ENCODE assay signal across 8 cellular contexts in genomic region chr2:218896501-218897393, GRCh38. TPM values are rescaled to one million over a fixed set of nuclear protein-coding genes. Genes with fewer than 3 reads are reported as not detected.
DNase-seq lines count a peak whose midpoint lies in the region; ATAC-seq, FAIRE-seq and TF ChIP-seq lines count a peak whose summit lies in the region.

No MANE protein-coding gene starts in this region.

- H2BK20ac ChIP-seq in H1 (ENCODE audit: low read length): no peak overlapping the region

- WGBS in H1 (ENCODE audit: extremely low coverage in 1 of 2, insufficient coverage in 1 of 2, insufficient read length in 1 of 2, insufficient replicate concordance in 2 of 2, low coverage in 1 of 2, low lambda C conversion rate in 2 of 2, missing lambda C conversion rate in 1 of 2), 2 experiments: 6% methylated on average over 34 of the region's 40 CpGs; no CpG with 5 or more reads in 1 of the 2 experiments

- DNase-seq in NCI-H1092 treated with DMSO at 0.1 percent for 48 hours (lab: John Stamatoyannopoulos, UW) (peak; percentile 16), H1 (ENCODE audit: low read depth in 1 of 2, low spot score in 2 of 2) (peak in 1 of 2 experiments; percentile 69), MG63 (no peak), erythroblast (lab: John Stamatoyannopoulos, UW) (no peak)
- DNase-seq in activated CD4-positive, alpha-beta T cell treated with anti-CD3 and anti-CD28 coated beads, Interleukin-2, amount 10 ng/mL, durations not matched to agents 24 days and 14 days: peak; percentile 95

- no peak overlapping the region for H2AK5ac ChIP-seq in H1 (ENCODE audit: low read depth, low read length)

- H4K8ac ChIP-seq in H1 (ENCODE audit: extremely low read depth, insufficient read depth, low read length): no peak overlapping the region; the same call in 1 of the 2 replicates

- no peak overlapping the region for H3K14ac ChIP-seq in H1 (ENCODE audit: insufficient read length)

- TF ChIP-seq EP300 in H1 (IDR thresholded peaks at IDR 0.05; ENCODE audit: borderline replicate concordance in 1 of 2, low read depth in 2 of 2, low read length in 2 of 2): no peak

- POLR2A ChIA-PET in H1 (lab: Charles Lee; ENCODE audit: partially characterized antibody): interaction anchor here (0.9 to 1.9 kb wide), 7 partner anchors 9 to 38 kb away, joined by 3 to 8 read pairs (median 3); no protein-coding TSS in a partner anchor

- peaks cover 4% of the 10 kb centered on the region for H3K9me3 Mint-ChIP-seq in activated CD4-positive, alpha-beta T cell treated with anti-CD3 and anti-CD28 coated beads, Interleukin-2, amount 10 ng/mL, durations not matched to agents 24 days and 14 days

- CTCF ChIA-PET in H1 (lab: Charles Lee; ENCODE audit: partially characterized antibody): interaction anchor here (0.8 to 17.9 kb wide), 23 partner anchors 11 to 454 kb away, joined by 3 to 783 read pairs (median 6); partner anchors contain the start of genes CDK5R2, WNT10A and WNT6

- no peak for TF ChIP-seq CTCF in H1 (IDR thresholded peaks at IDR 0.05; ENCODE audit: control extremely low read depth in 1 of 3, insufficient read depth in 1 of 3, low read depth in 1 of 3, low read length in 3 of 3)

- H3K79me2 ChIP-seq in H1 (ENCODE audit: control insufficient read depth in 1 of 2, insufficient read depth in 2 of 2, low read length in 2 of 2): no peaks in the 10 kb centered on the region

- no peak for FAIRE-seq in H1 (lab: Jason Lieb, UNC)

- H3K56ac ChIP-seq in H1 (replicated peaks; ENCODE audit: insufficient read length, low read depth, low read length): no peak overlapping the region

- no peaks in the 10 kb centered on the region for H3K79me1 ChIP-seq in H1 (ENCODE audit: low read depth, low read length)

- peaks cover 50% of the 10 kb centered on the region for H3K4me1 Mint-ChIP-seq in activated CD4-positive, alpha-beta T cell treated with anti-CD3 and anti-CD28 coated beads, Interleukin-2, amount 10 ng/mL, durations not matched to agents 24 days and 14 days

- H3K23ac ChIP-seq in H1 (ENCODE audit: insufficient read length): no peak overlapping the region

- TF ChIP-seq RAD21 in H1 (IDR thresholded peaks at IDR 0.05 in 1 of 2, conservative IDR thresholded peaks at IDR 0.05 in 1 of 2; ENCODE audit: low read depth in 2 of 2, low read length in 2 of 2): no peak

- H3K27ac Mint-ChIP-seq in activated CD4-positive, alpha-beta T cell treated with anti-CD3 and anti-CD28 coated beads, Interleukin-2, amount 10 ng/mL, durations not matched to agents 24 days and 14 days: peak overlapping the region; percentile 84

- peaks cover 8% of the 10 kb centered on the region in 2 experiments for H4K20me1 ChIP-seq in H1 (replicated peaks in 1 of 2; ENCODE audit: control insufficient read depth in 1 of 2, insufficient read depth in 2 of 2, low read length in 2 of 2)

- H3K27ac ChIP-seq in H1 (ENCODE audit: low read depth, low read length): no peak overlapping the region

- TF ChIP-seq POLR2A in GM18505 (IDR thresholded peaks at IDR 0.05; ENCODE audit: borderline replicate concordance, extremely low read depth, insufficient read depth, insufficient read length) (peak; percentile 63), H1 (IDR thresholded peaks at IDR 0.05; ENCODE audit: control extremely low read depth in 1 of 2, low read depth in 2 of 2, low read length in 2 of 2) (no peak), erythroblast (IDR thresholded peaks at IDR 0.05; ENCODE audit: low read length) (no peak)

- no peak overlapping the region for H4K91ac ChIP-seq in H1 (replicated peaks; ENCODE audit: insufficient read length, low read length)

- no peaks in the 10 kb centered on the region for H3K36me3 ChIP-seq in H1 (ENCODE audit: control insufficient read depth in 2 of 4, insufficient read depth in 4 of 4, low read length in 3 of 4)
- H3K36me3 ChIP-seq in skeletal muscle satellite cell (ENCODE audit: insufficient read depth, low read length): no peaks in the 10 kb centered on the region
- no peaks in the 10 kb centered on the region for H3K36me3 ChIP-seq in MG63

- ATAC-seq in GM18505 (IDR thresholded peaks at IDR 0.05; ENCODE audit: unreplicated experiment): peak; percentile 49
- ATAC-seq in HG02588 (IDR thresholded peaks at IDR 0.05; ENCODE audit: unreplicated experiment): peak; percentile 51

- no peaks in the 10 kb centered on the region; a peak in 1 of 4 replicates for H3K9me3 ChIP-seq in H1 (ENCODE audit: insufficient read depth in 2 of 2, low read depth in 1 of 2, low read length in 1 of 2)
- H3K9me3 ChIP-seq in skeletal muscle satellite cell (replicated peaks; ENCODE audit: low read length): no peaks in the 10 kb centered on the region
- no peaks in the 10 kb centered on the region for H3K9me3 ChIP-seq in MG63

- H3K18ac ChIP-seq in H1 (ENCODE audit: extremely low read depth, low read length): no peak overlapping the region

- H2AFZ ChIP-seq in H1 (ENCODE audit: low read length): no peak overlapping the region

- intact Hi-C loops in activated CD4-positive, alpha-beta T cell treated with anti-CD3 and anti-CD28 coated beads, Interleukin-2, amount 10 ng/mL, durations not matched to agents 24 days and 14 days (cut with micrococcal nuclease): loop anchor here (1.0 to 5.0 kb wide), 10 partner anchors 13 to 601 kb away; partner anchors contain the start of genes BCS1L, CNOT9, CTDSP1 and DNAJB2

- peaks cover 2% of the 10 kb centered on the region for H3K36me3 Mint-ChIP-seq in activated CD4-positive, alpha-beta T cell treated with anti-CD3 and anti-CD28 coated beads, Interleukin-2, amount 10 ng/mL, durations not matched to agents 24 days and 14 days (ENCODE audit: low read depth)

- no peak overlapping the region for H4K5ac ChIP-seq in H1 (ENCODE audit: insufficient read length, low read depth, low read length)

- H3K4me3 ChIP-seq in H1 (ENCODE audit: extremely low read depth in 1 of 4, insufficient read depth in 2 of 4, low read depth in 3 of 4, low read length in 4 of 4): peak overlapping the region in 3 of 4 experiments; percentile 28 to 54 (median 30); a peak in 5 of 8 replicates
- no peak overlapping the region for H3K4me3 ChIP-seq in skeletal muscle satellite cell (ENCODE audit: low read length)
- no peak overlapping the region for H3K4me3 ChIP-seq in MG63

- H3K27me3 ChIP-seq in H1 (replicated peaks in 1 of 4; ENCODE audit: control insufficient read depth in 3 of 4, extremely low read depth in 1 of 4, insufficient read depth in 3 of 4, low read length in 3 of 4) (peaks cover 79 to 93% (median 84%) of the 10 kb centered on the region in 4 experiments), skeletal muscle satellite cell (ENCODE audit: control insufficient read depth, insufficient read depth, low read length) (peaks cover 81% of the 10 kb centered on the region), MG63 (peaks cover 11% of the 10 kb centered on the region)

- H2BK12ac ChIP-seq in H1 (ENCODE audit: low read depth, low read length): no peak overlapping the region

- H3K4me1 ChIP-seq in H1 (replicated peaks in 1 of 4; ENCODE audit: control insufficient read depth in 3 of 4, insufficient read depth in 4 of 4, low read length in 3 of 4) (peaks cover 3 to 49% (median 19%) of the 10 kb centered on the region in 4 experiments), skeletal muscle satellite cell (ENCODE audit: control insufficient read depth, insufficient read depth, low read length) (peaks cover 18% of the 10 kb centered on the region)

- no peak overlapping the region for H2BK5ac ChIP-seq in H1 (ENCODE audit: low read depth, low read length)

- peak overlapping the region; percentile 78 for H3K4me3 Mint-ChIP-seq in activated CD4-positive, alpha-beta T cell treated with anti-CD3 and anti-CD28 coated beads, Interleukin-2, amount 10 ng/mL, durations not matched to agents 24 days and 14 days

- H3K27me3 Mint-ChIP-seq in activated CD4-positive, alpha-beta T cell treated with anti-CD3 and anti-CD28 coated beads, Interleukin-2, amount 10 ng/mL, durations not matched to agents 24 days and 14 days: peaks cover 54% of the 10 kb centered on the region

- no peak overlapping the region for H3K4ac ChIP-seq in H1 (replicated peaks; ENCODE audit: insufficient read length, low read depth, low read length)

- no peak overlapping the region for H2BK120ac ChIP-seq in H1 (replicated peaks; ENCODE audit: low read depth, low read length)

- H2BK15ac ChIP-seq in H1 (ENCODE audit: low read length): no peak overlapping the region

- peaks cover 4% of the 10 kb centered on the region; the same call in 1 of the 2 replicates for H3K23me2 ChIP-seq in H1 (ENCODE audit: low read depth, low read length)

- H3K9ac ChIP-seq in H1 (replicated peaks in 1 of 4; ENCODE audit: extremely low read depth in 1 of 4, low read depth in 3 of 4, low read length in 3 of 4) (no peak overlapping the region), skeletal muscle satellite cell (ENCODE audit: low read depth, low read length) (no peak overlapping the region)

- H3K4me2 ChIP-seq in H1 (ENCODE audit: insufficient read depth in 1 of 2, low read depth in 2 of 2, low read length in 2 of 2): peak overlapping the region; percentile 50 to 73
- H3K4me2 ChIP-seq in skeletal muscle satellite cell (ENCODE audit: low read length): peak overlapping the region; percentile 37

RNA-seq across cellular contexts. Expression of gene WNT10A, which starts 16.1 kb away (rescaled TPM):
- total RNA-seq in activated CD4-positive, alpha-beta T cell treated with anti-CD3 and anti-CD28 coated beads, Interleukin-2, amount 10 ng/mL, durations not matched to agents 24 days and 14 days: 0.12 and 0.28 TPM in 2 replicates
- total RNA-seq in H1 (2021; fragmentation: NEBNext Ultra II Directional; extraction: Animal tissue kit (Norgen Biotek cat#: 25700)): not detected in 2 replicates
- 0.05 TPM in 1 of 2 replicates, not detected in the other for polyA plus RNA-seq in H1 (2011; rRNA removed)
- 0.03 TPM for polyA plus RNA-seq in H1 (2011; cell fraction: cytosol; rRNA removed)
- polyA plus RNA-seq in H1 (2011; cell fraction: nucleus; rRNA removed): not detected
- polyA plus RNA-seq in H1 (2012, experiment 1 of 2): not detected in 4 replicates
- polyA plus RNA-seq in H1 (2012, experiment 2 of 2): not detected
- polyA plus RNA-seq in H1 (2013, experiment 1 of 2): not detected
- not detected for polyA plus RNA-seq in H1 (2013, experiment 2 of 2)
- not detected in 2 replicates for polyA minus RNA-seq in H1 (2011; rRNA and poly(A)+ RNA removed)
- not detected for polyA minus RNA-seq in H1 (2011; cell fraction: cytosol; rRNA and poly(A)+ RNA removed)
- polyA minus RNA-seq in H1 (2011; cell fraction: nucleus; rRNA and poly(A)+ RNA removed): 0.20 TPM
- not detected in 2 replicates for total RNA-seq in skeletal muscle satellite cell (2012; rRNA removed)
- not detected in 2 replicates for total RNA-seq in MG63 (2014; rRNA removed; shearing (Covaris generic); ENCODE audit: low replicate concordance)

RNA-seq across cellular contexts. Expression of gene WNT6, which starts 37.1 kb away (rescaled TPM):
- not detected in 2 replicates for total RNA-seq in activated CD4-positive, alpha-beta T cell treated with anti-CD3 and anti-CD28 coated beads, Interleukin-2, amount 10 ng/mL, durations not matched to agents 24 days and 14 days
- not detected in 2 replicates for total RNA-seq in H1 (2021; fragmentation: NEBNext Ultra II Directional; extraction: Animal tissue kit (Norgen Biotek cat#: 25700))
- not detected in 2 replicates for polyA plus RNA-seq in H1 (2011; rRNA removed)
- not detected for polyA plus RNA-seq in H1 (2011; cell fraction: cytosol; rRNA removed)
- polyA plus RNA-seq in H1 (2011; cell fraction: nucleus; rRNA removed): not detected
- not detected in 4 replicates for polyA plus RNA-seq in H1 (2012, experiment 1 of 2)
- not detected for polyA plus RNA-seq in H1 (2012, experiment 2 of 2)
- not detected for polyA plus RNA-seq in H1 (2013, experiment 1 of 2)
- not detected for polyA plus RNA-seq in H1 (2013, experiment 2 of 2)
- not detected in 2 replicates for polyA minus RNA-seq in H1 (2011; rRNA and poly(A)+ RNA removed)
- not detected for polyA minus RNA-seq in H1 (2011; cell fraction: cytosol; rRNA and poly(A)+ RNA removed)
- not detected for polyA minus RNA-seq in H1 (2011; cell fraction: nucleus; rRNA and poly(A)+ RNA removed)
- total RNA-seq in skeletal muscle satellite cell (2012; rRNA removed): not detected in 2 replicates
- not detected in 2 replicates for total RNA-seq in MG63 (2014; rRNA removed; shearing (Covaris generic); ENCODE audit: low replicate concordance)

Comparison
In these comparisons a context has a peak if more than half of its experiments do, and no peak if none do; other contexts are left out.
1. DNase-seq: peak in NCI-H1092 treated with DMSO at 0.1 percent for 48 hours (single experiment) and activated CD4-positive, alpha-beta T cell treated with anti-CD3 and anti-CD28 coated beads, Interleukin-2, amount 10 ng/mL, durations not matched to agents 24 days and 14 days (single experiment); none in MG63 (single experiment) and erythroblast (0 of 2).
2. H3K4me3 ChIP-seq: peak in H1 (3 of 4); none in skeletal muscle satellite cell (single experiment) and MG63 (single experiment).